In genomic region chr11:10324474-10324873, GRCh38 we compare ENCODE assay signal across 1 cellular context.
TF ChIP-seq lines count a peak whose summit lies in the region.

No MANE protein-coding gene starts in this region.

TF ChIP-seq in HepG2, 621 proteins besides CTCF, POLR2A, EP300 and RAD21 (continued from another document):
- TF ChIP-seq TERF1 (CRISPR knock-in tag; IDR thresholded peaks at IDR 0.05): no peak
- TF ChIP-seq FOXO4 (CRISPR knock-in tag; conservative IDR thresholded peaks at IDR 0.05): no peak
- no peak for TF ChIP-seq ATRX (CRISPR knock-in tag; IDR thresholded peaks at IDR 0.05; ENCODE audit: borderline replicate concordance)
- no peak for TF ChIP-seq ZNF883 (CRISPR knock-in tag; IDR thresholded peaks at IDR 0.05; ENCODE audit: not compliant biosample characterization)
- no peak for TF ChIP-seq HINFP (CRISPR knock-in tag; IDR thresholded peaks at IDR 0.05; ENCODE audit: low read depth)
- no peak for TF ChIP-seq ZNF761 (CRISPR knock-in tag; conservative IDR thresholded peaks at IDR 0.05)
- TF ChIP-seq THAP7 (CRISPR knock-in tag; IDR thresholded peaks at IDR 0.05): no peak
- no peak for TF ChIP-seq ZNF253 (CRISPR knock-in tag; IDR thresholded peaks at IDR 0.05; ENCODE audit: borderline replicate concordance)
- no peak for TF ChIP-seq PHF20 (CRISPR knock-in tag; IDR thresholded peaks at IDR 0.05)
- no peak for TF ChIP-seq KLF9 (CRISPR knock-in tag; IDR thresholded peaks at IDR 0.05; ENCODE audit: low read depth)
- no peak for TF ChIP-seq SSRP1 (CRISPR knock-in tag; IDR thresholded peaks at IDR 0.05)
- no peak for TF ChIP-seq ZNF33B (CRISPR knock-in tag; IDR thresholded peaks at IDR 0.05)
- no peak for TF ChIP-seq CREB1 (IDR thresholded peaks at IDR 0.05)
- TF ChIP-seq CREB1 (CRISPR knock-in tag; IDR thresholded peaks at IDR 0.05): no peak
- no peak for TF ChIP-seq HDAC2 (CRISPR knock-in tag; IDR thresholded peaks at IDR 0.05)
